ENCODE assay signal across 13 cellular contexts in the genomic region with DNA sequence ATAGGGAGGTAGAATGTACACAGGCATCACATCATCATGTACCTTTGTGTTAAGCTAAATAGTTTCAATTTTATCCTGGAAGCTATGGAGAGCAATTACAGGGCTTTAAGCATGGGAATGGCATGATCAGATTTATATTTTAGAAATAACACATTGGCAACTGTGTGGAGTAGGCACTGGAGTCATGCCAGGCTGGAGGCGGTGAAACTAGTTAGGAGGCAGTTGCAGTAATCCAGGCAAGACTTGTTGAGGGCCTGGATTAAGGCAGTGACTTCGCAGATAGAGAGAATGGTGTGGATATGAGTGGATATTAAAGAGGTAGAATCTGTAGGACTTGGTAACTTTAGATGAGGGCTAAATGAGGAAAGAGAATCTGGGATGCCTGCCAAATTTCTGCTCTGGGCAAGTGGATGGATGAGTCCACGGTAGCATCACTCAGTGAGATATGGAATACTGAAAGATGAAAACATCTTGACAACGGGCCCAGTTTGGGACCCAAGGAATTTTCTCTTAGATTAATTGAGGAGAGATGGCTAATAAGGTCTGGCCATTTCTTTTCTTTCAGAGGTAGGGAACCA.
DNase-seq lines count a peak whose midpoint lies in the region; TF ChIP-seq lines count a peak whose summit lies in the region.
"Had no signal": no experiment of that assay in that cellular context is flagged by ENCODE, and none has a peak within 500 bp of the region (broad histone marks: within the 10 kb centered on the region; RNA-seq: fewer than 3 reads in every experiment).

No MANE protein-coding gene starts in this region.

- no peaks in the 10 kb centered on the region for H3K27me3 Mint-ChIP-seq in HFFc6 (ENCODE audit: insufficient read depth)

- H3K36me3 Mint-ChIP-seq in HFFc6 (ENCODE audit: low read depth): no peaks in the 10 kb centered on the region
- H3K36me3 Mint-ChIP-seq: CD14-positive monocyte had no signal

- DNase-seq in NCI-H1092 treated with DMSO at 0.1 percent for 48 hours (lab: John Stamatoyannopoulos, UW) (peak; percentile 18), NCI-H1092 (lab: John Stamatoyannopoulos, UW) (no peak), NCI-H2029 (lab: John Stamatoyannopoulos, UW) (peak; percentile 5), NCI-H510A treated with DMSO at 0.1 percent for 48 hours (lab: John Stamatoyannopoulos, UW) (peak; percentile 6), myocyte (ENCODE audit: low read depth) (peak; percentile 24), HFFc6 (no peak), COLO829 (ENCODE audit: low spot score) (no peak)
- no peak for DNase-seq in activated CD4-positive, alpha-beta T cell treated with anti-CD3 and anti-CD28 coated beads, Interleukin-2, amount 50 U/mL, for 48 hours
- DNase-seq: GM23248, NCI-H526 treated with DMSO at 0.1 percent for 48 hours, SK-N-SH, T-helper 1 cell had no signal

- no peak for TF ChIP-seq CTCF in HFFc6 (IDR thresholded peaks at IDR 0.05)

- H3K27ac Mint-ChIP-seq in HFFc6: no peak overlapping the region
- H3K27ac Mint-ChIP-seq: CD14-positive monocyte had no signal

- peaks cover 42% of the 10 kb centered on the region for H3K9me3 Mint-ChIP-seq in HFFc6

- no peaks in the 10 kb centered on the region for H3K4me1 Mint-ChIP-seq in HFFc6 (ENCODE audit: low read depth)
- H3K4me1 Mint-ChIP-seq: CD14-positive monocyte had no signal

- H3K4me3 Mint-ChIP-seq in HFFc6: no peak overlapping the region
- H3K4me3 Mint-ChIP-seq: CD14-positive monocyte had no signal

Comparison
In these comparisons a context has a peak if more than half of its experiments do, and no peak if none do; other contexts are left out.
1. DNase-seq: peak in NCI-H1092 treated with DMSO at 0.1 percent for 48 hours (single experiment), NCI-H2029 (single experiment), NCI-H510A treated with DMSO at 0.1 percent for 48 hours (single experiment) and myocyte (single experiment); none in NCI-H1092 (single experiment), HFFc6 (single experiment), activated CD4-positive, alpha-beta T cell treated with anti-CD3 and anti-CD28 coated beads, Interleukin-2, amount 50 U/mL, for 48 hours (0 of 2) and COLO829 (single experiment).